10 cellular contexts compared by ENCODE assay signal in the genomic region with DNA sequence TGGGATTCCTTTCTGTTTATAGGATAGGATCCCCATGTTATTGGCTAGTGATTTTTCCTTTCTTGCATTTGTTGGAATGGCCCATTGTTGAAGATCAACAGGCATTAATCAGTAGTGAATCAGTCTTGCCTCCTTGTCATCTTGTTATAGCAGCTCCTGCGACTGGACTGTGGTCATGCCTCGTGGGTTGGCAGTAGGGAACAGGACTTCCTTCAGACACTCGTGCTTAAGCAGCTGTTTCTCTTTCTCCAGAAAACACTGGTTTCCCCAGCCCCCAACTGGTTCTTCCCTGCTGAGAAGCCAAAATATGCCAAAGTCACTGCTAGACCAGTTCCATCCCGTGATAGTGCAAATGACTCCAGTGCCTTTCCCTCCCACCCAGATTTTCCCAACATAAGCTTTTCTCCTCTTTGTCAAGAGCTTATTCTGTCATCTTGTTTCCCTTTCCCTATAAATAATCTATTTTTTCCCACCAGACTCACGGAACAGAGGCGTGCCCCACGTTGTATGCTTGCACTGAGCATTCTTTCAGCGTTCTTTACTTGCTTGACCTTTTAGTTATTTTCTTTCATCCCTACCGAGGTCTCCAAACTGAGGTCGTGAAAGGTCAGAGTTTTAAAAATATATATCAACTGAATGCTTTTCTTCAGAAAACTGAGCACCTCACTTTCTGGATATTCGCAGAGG.
DNase-seq lines count a peak whose midpoint lies in the region; ATAC-seq and TF ChIP-seq lines count a peak whose summit lies in the region.
"Had no signal": no experiment of that assay in that cellular context is flagged by ENCODE, and none has a peak within 500 bp of the region (broad histone marks: within the 10 kb centered on the region; RNA-seq: fewer than 3 reads in every experiment).

No MANE protein-coding gene starts in this region.

- ATAC-seq in HG02981 (IDR thresholded peaks at IDR 0.05; ENCODE audit: unreplicated experiment): no peak
- ATAC-seq in HG02973 (IDR thresholded peaks at IDR 0.05; ENCODE audit: unreplicated experiment): no peak

- no peak for TF ChIP-seq CTCF in ascending aorta (IDR thresholded peaks at IDR 0.05)

- DNase-seq in GM04504 (ENCODE audit: low read depth): peak; percentile 67
- peak; percentile 63 to 81 for DNase-seq in ascending aorta (ENCODE audit: low spot score in 2 of 2)
- DNase-seq in hippocampal formation (lab: John Stamatoyannopoulos, UW): peak; percentile 31 to 33
- DNase-seq in NCI-H446 (lab: John Stamatoyannopoulos, UW): no peak
- no peak for DNase-seq in COLO829 (ENCODE audit: low spot score)
- DNase-seq: NCI-H1417 had no signal

- peak overlapping the region in 1 of 3 donors; percentile 10 for H3K9ac ChIP-seq in skeletal muscle tissue (ENCODE audit: low read depth in 1 of 3, low read length in 3 of 3)

- peak overlapping the region in 1 of 2 donors; percentile 9 for H3K4me3 ChIP-seq in ascending aorta
- H3K4me3 ChIP-seq in skeletal muscle tissue (ENCODE audit: low read length in 3 of 3): no peak overlapping the region
- H3K4me3 ChIP-seq: pancreas had no signal

- intact Hi-C loops in ascending aorta (cut with DNase I): loop anchor here (5.0 kb wide), 1 partner anchor 43 kb away; no protein-coding TSS in a partner anchor

- H3K27me3 ChIP-seq in ascending aorta (no peaks in the 10 kb centered on the region), skeletal muscle tissue (ENCODE audit: control insufficient read depth in 3 of 3, insufficient read depth in 3 of 3, low read length in 3 of 3) (no peaks in the 10 kb centered on the region)
- H3K27me3 ChIP-seq: pancreas had no signal

- H3K9me3 ChIP-seq in ascending aorta: no peaks in the 10 kb centered on the region
- no peaks in the 10 kb centered on the region for H3K9me3 ChIP-seq in skeletal muscle tissue (ENCODE audit: control insufficient read depth in 3 of 3, low read length in 3 of 3)
- H3K9me3 ChIP-seq: pancreas had no signal

- H3K27ac ChIP-seq in ascending aorta (peak overlapping the region; percentile 86 to 90), skeletal muscle tissue (ENCODE audit: low read depth, low read length) (peak overlapping the region; percentile 79)

- peaks cover 3 to 63% of the 10 kb centered on the region in 2 donors for H3K4me1 ChIP-seq in ascending aorta
- H3K4me1 ChIP-seq in skeletal muscle tissue (ENCODE audit: control insufficient read depth in 3 of 3, insufficient read depth in 3 of 3, low read length in 3 of 3): peaks cover 62 to 70% (median 66%) of the 10 kb centered on the region in 3 donors

- no peaks in the 10 kb centered on the region for H3K36me3 ChIP-seq in ascending aorta
- no peaks in the 10 kb centered on the region for H3K36me3 ChIP-seq in skeletal muscle tissue (ENCODE audit: control insufficient read depth in 3 of 3, insufficient read depth in 3 of 3, low read length in 3 of 3)
- H3K36me3 ChIP-seq: pancreas had no signal

Comparison
In these comparisons a context has a peak if more than half of its experiments do, and no peak if none do; other contexts are left out.
1. DNase-seq: peak in GM04504 (single experiment), ascending aorta (2 of 2) and hippocampal formation (2 of 2); none in NCI-H446 (0 of 2) and COLO829 (single experiment).